ENCODE assay signal across 23 cellular contexts in genomic region chr7:105055621-105056020, GRCh38. TPM values are rescaled to one million over a fixed set of nuclear protein-coding genes. Genes with fewer than 3 reads are reported as not detected.
DNase-seq lines count a peak whose midpoint lies in the region; ATAC-seq and TF ChIP-seq lines count a peak whose summit lies in the region.
"Had no signal": no experiment of that assay in that cellular context is flagged by ENCODE, and none has a peak within 500 bp of the region (broad histone marks: within the 10 kb centered on the region; RNA-seq: fewer than 3 reads in every experiment).

No MANE protein-coding gene starts in this region.

- no peak overlapping the region for H2AFZ ChIP-seq in PC-3 (ENCODE audit: low read length)

- no peak for TF ChIP-seq CTCF in natural killer cell (IDR thresholded peaks at IDR 0.05)
- no peak for TF ChIP-seq CTCF in PC-3 (conservative IDR thresholded peaks at IDR 0.05; ENCODE audit: low read depth, low read length)
- TF ChIP-seq CTCF in A673 (conservative IDR thresholded peaks at IDR 0.05; ENCODE audit: low read depth, low read length) = no peak

- CTCF ChIA-PET in PC-3 (lab: Charles Lee) (interaction anchor here (1.1 kb wide), 1 partner anchor 18 kb away, joined by 10 read pairs; no protein-coding TSS in a partner anchor), A673 (lab: Charles Lee) (no interaction called here)

- peaks cover 8% of the 10 kb centered on the region for H3K36me3 Mint-ChIP-seq in natural killer cell
- peaks cover 18% of the 10 kb centered on the region for H3K36me3 Mint-ChIP-seq in natural killer cell treated with Interleukin-12 subunit alpha and Interleukin-12 subunit beta and Interleukin-15 and Interleukin-18, amount 100 ng/mL, for 72 hours
- peaks cover 83% of the 10 kb centered on the region for H3K36me3 Mint-ChIP-seq in effector memory CD8-positive, alpha-beta T cell (ENCODE audit: insufficient read depth)
- H3K36me3 Mint-ChIP-seq in stimulated activated memory B cell treated with anti-CD40 and anti-IgM and Interleukin-4, amounts not matched to agents 10 μg/mL and 1 μg/mL and 100 μg/mL, for 72 hours = peaks cover 60% of the 10 kb centered on the region

- POLR2A ChIA-PET in PC-3 (lab: Charles Lee; ENCODE audit: unreplicated experiment) = no interaction called here
- POLR2A ChIA-PET in A673 (lab: Charles Lee; ENCODE audit: low non-redundant PET) = no interaction called here

- H3K9me3 ChIP-seq in PC-3 (ENCODE audit: low read length) = no peaks in the 10 kb centered on the region
- no peaks in the 10 kb centered on the region for H3K9me3 ChIP-seq in A673 (ENCODE audit: low read depth, low read length, poor library complexity, severe bottlenecking)
- H3K9me3 ChIP-seq: gastrocnemius medialis, neutrophil, tibial artery had no signal

- H3K27ac ChIP-seq in PC-3 (ENCODE audit: low read length) (no peak overlapping the region), A673 (ENCODE audit: low read depth, low read length, poor library complexity, severe bottlenecking) (no peak overlapping the region)
- H3K27ac ChIP-seq: neutrophil had no signal

- H3F3A ChIP-seq in PC-3 (ENCODE audit: low read length, unreplicated experiment) = no peaks in the 10 kb centered on the region

- H3K27me3 Mint-ChIP-seq in natural killer cell (ENCODE audit: low read depth in 2 of 2) = no peaks in the 10 kb centered on the region
- no peaks in the 10 kb centered on the region for H3K27me3 Mint-ChIP-seq in natural killer cell treated with Interleukin-12 subunit alpha and Interleukin-12 subunit beta and Interleukin-15 and Interleukin-18, amount 100 ng/mL, for 72 hours
- H3K27me3 Mint-ChIP-seq in effector memory CD8-positive, alpha-beta T cell = no peaks in the 10 kb centered on the region
- H3K27me3 Mint-ChIP-seq in stimulated activated memory B cell treated with anti-CD40 and anti-IgM and Interleukin-4, amounts not matched to agents 10 μg/mL and 1 μg/mL and 100 μg/mL, for 72 hours = no peaks in the 10 kb centered on the region

- BruUV-seq in PC-3 (replicated peaks; lab: Mats Ljungman, UMichigan) (TSS peak; percentile 2), A673 (replicated peaks; lab: Mats Ljungman, UMichigan) (no TSS peak)

- peaks cover 64 to 72% of the 10 kb centered on the region in 2 donors for H3K4me1 Mint-ChIP-seq in natural killer cell
- H3K4me1 Mint-ChIP-seq in natural killer cell treated with Interleukin-12 subunit alpha and Interleukin-12 subunit beta and Interleukin-15 and Interleukin-18, amount 100 ng/mL, for 72 hours (ENCODE audit: low read depth in 2 of 2) = peaks cover 46 to 50% of the 10 kb centered on the region in 2 donors
- peaks cover 36 to 76% of the 10 kb centered on the region in 2 donors for H3K4me1 Mint-ChIP-seq in effector memory CD8-positive, alpha-beta T cell (ENCODE audit: low read depth in 2 of 2)
- H3K4me1 Mint-ChIP-seq in stimulated activated memory B cell treated with anti-CD40 and anti-IgM and Interleukin-4, amounts not matched to agents 10 μg/mL and 1 μg/mL and 100 μg/mL, for 72 hours = peaks cover 66% of the 10 kb centered on the region

- H4K20me1 ChIP-seq in PC-3 (ENCODE audit: low read length) = no peaks in the 10 kb centered on the region

- peaks cover 76% of the 10 kb centered on the region for H3K79me2 ChIP-seq in PC-3 (ENCODE audit: low read length)

- H3K27me3 ChIP-seq in PC-3 (ENCODE audit: low read length) (no peaks in the 10 kb centered on the region), A673 (replicated peaks; ENCODE audit: insufficient read depth, low read depth, low read length, poor library complexity) (no peaks in the 10 kb centered on the region)
- H3K27me3 ChIP-seq: gastrocnemius medialis, neutrophil, tibial artery had no signal

- H3K36me3 ChIP-seq in PC-3 (ENCODE audit: low read depth, low read length) (peaks cover 3% of the 10 kb centered on the region; the same call in 1 of the 2 replicates), A673 (ENCODE audit: insufficient read depth, low read length, poor library complexity, severe bottlenecking) (peaks cover 20% of the 10 kb centered on the region)

- intact Hi-C loops in natural killer cell (cut with micrococcal nuclease) = loop anchor here (5.0 kb wide), 1 partner anchor 33 kb away; no protein-coding TSS in a partner anchor
- intact Hi-C loops in PC-3 (cut with micrococcal nuclease) = no loop called here
- intact Hi-C loops in A673 (cut with micrococcal nuclease; ENCODE audit: unreplicated experiment) = no loop called here

- H3K4me1 ChIP-seq in PC-3 (ENCODE audit: insufficient read depth, low read length) (no peaks in the 10 kb centered on the region), A673 (ENCODE audit: insufficient read depth, low read length, poor library complexity, severe bottlenecking) (no peaks in the 10 kb centered on the region)

- H3K4me3 ChIP-seq in PC-3 (ENCODE audit: low read length) (no peak overlapping the region), A673 (ENCODE audit: low read depth, low read length, poor library complexity, severe bottlenecking) (no peak overlapping the region)
- H3K4me3 ChIP-seq: gastrocnemius medialis, tibial artery had no signal

- DNase-seq in natural killer cell (no peak), PC-3 (no peak), A673 (ENCODE audit: low spot score) (no peak), iPS-NIHi11 (ENCODE audit: low spot score) (no peak)
- DNase-seq in natural killer cell treated with Interleukin-12 subunit alpha and Interleukin-12 subunit beta and Interleukin-15 and Interleukin-18, amount 100 ng/mL, for 72 hours (ENCODE audit: low spot score) = no peak
- DNase-seq in effector memory CD8-positive, alpha-beta T cell = no peak
- DNase-seq in effector CD8-positive, alpha-beta T cell (lab: John Stamatoyannopoulos, UW) = no peak
- DNase-seq: activated CD4-positive, alpha-beta T cell treated with anti-CD3 and anti-CD28 coated beads for 48 hours; activated naive CD4-positive, alpha-beta T cell; COR-L47; effector CD4-positive, alpha-beta T cell; gastrocnemius medialis; hippocampal formation; Karpas-422; MV-4-11; NCI-H187 treated with DMSO at 0.1 percent for 48 hours; NCI-H82; small intestine; stimulated activated naive CD4-positive, alpha-beta T cell treated with Interleukin-2 at 50 U/mL for 16 hours; tibial artery had no signal

- no peaks in the 10 kb centered on the region for H3K9me2 ChIP-seq in PC-3 (replicated peaks; ENCODE audit: low read length)

- ATAC-seq in natural killer cell (no peak), PC-3 (no peak)
- ATAC-seq in natural killer cell treated with Interleukin-12 subunit alpha and Interleukin-12 subunit beta and Interleukin-15 and Interleukin-18, amount 100 ng/mL, for 72 hours = no peak
- ATAC-seq in effector memory CD8-positive, alpha-beta T cell (replicated peaks) = no peak
- no peak for ATAC-seq in stimulated activated memory B cell treated with anti-CD40 and anti-IgM and Interleukin-4, amounts not matched to agents 10 μg/mL and 1 μg/mL and 100 μg/mL, for 72 hours
- ATAC-seq: esophagus mucosa had no signal

- H3K9ac ChIP-seq in PC-3 (ENCODE audit: low read length) = no peak overlapping the region

- H3K27ac Mint-ChIP-seq in natural killer cell = peak overlapping the region; percentile 10 to 75
- H3K27ac Mint-ChIP-seq in natural killer cell treated with Interleukin-12 subunit alpha and Interleukin-12 subunit beta and Interleukin-15 and Interleukin-18, amount 100 ng/mL, for 72 hours = peak overlapping the region in 1 of 2 donors; percentile 49
- peak overlapping the region; percentile 21 to 74 for H3K27ac Mint-ChIP-seq in effector memory CD8-positive, alpha-beta T cell
- peak overlapping the region; percentile 12 for H3K27ac Mint-ChIP-seq in stimulated activated memory B cell treated with anti-CD40 and anti-IgM and Interleukin-4, amounts not matched to agents 10 μg/mL and 1 μg/mL and 100 μg/mL, for 72 hours

- H3K4me3 Mint-ChIP-seq in natural killer cell = peak overlapping the region; percentile 0
- H3K4me3 Mint-ChIP-seq in natural killer cell treated with Interleukin-12 subunit alpha and Interleukin-12 subunit beta and Interleukin-15 and Interleukin-18, amount 100 ng/mL, for 72 hours = no peak overlapping the region
- peak overlapping the region in 1 of 2 donors; percentile 18 for H3K4me3 Mint-ChIP-seq in effector memory CD8-positive, alpha-beta T cell
- no peak overlapping the region for H3K4me3 Mint-ChIP-seq in stimulated activated memory B cell treated with anti-CD40 and anti-IgM and Interleukin-4, amounts not matched to agents 10 μg/mL and 1 μg/mL and 100 μg/mL, for 72 hours

- no peak overlapping the region for H3K4me2 ChIP-seq in PC-3 (ENCODE audit: low read length)

- no peaks in the 10 kb centered on the region for H3K9me3 Mint-ChIP-seq in natural killer cell
- H3K9me3 Mint-ChIP-seq in natural killer cell treated with Interleukin-12 subunit alpha and Interleukin-12 subunit beta and Interleukin-15 and Interleukin-18, amount 100 ng/mL, for 72 hours = no peaks in the 10 kb centered on the region
- H3K9me3 Mint-ChIP-seq in effector memory CD8-positive, alpha-beta T cell = no peaks in the 10 kb centered on the region
- H3K9me3 Mint-ChIP-seq in stimulated activated memory B cell treated with anti-CD40 and anti-IgM and Interleukin-4, amounts not matched to agents 10 μg/mL and 1 μg/mL and 100 μg/mL, for 72 hours = no peaks in the 10 kb centered on the region

RNA-seq across cellular contexts. Expression of gene KMT2E, which starts 41.6 kb away (rescaled TPM):
- total RNA-seq in natural killer cell = 100 to 1,000 TPM; 272 to 353 (median 345) TPM
- total RNA-seq in natural killer cell treated with Interleukin-12 subunit alpha and Interleukin-12 subunit beta and Interleukin-15 and Interleukin-18, amount 100 ng/mL, for 72 hours = 100 to 1,000 TPM; 152 to 172 TPM
- 21.8 and 27.4 TPM in 2 replicates for total RNA-seq in PC-3 (2014; rRNA removed)
- total RNA-seq in A673 (2021) = 63.9 and 67.2 TPM in 2 replicates
